Comparison of ENCODE assay signal across 9 cellular contexts in genomic region chr2:42192642-42193566, GRCh38. TPM values are rescaled to one million over a fixed set of nuclear protein-coding genes. Genes with fewer than 3 reads are reported as not detected.
DNase-seq lines count a peak whose midpoint lies in the region; ATAC-seq lines count a peak whose summit lies in the region.
"Had no signal": no experiment of that assay in that cellular context is flagged by ENCODE, and none has a peak within 500 bp of the region (broad histone marks: within the 10 kb centered on the region; RNA-seq: fewer than 3 reads in every experiment).

No MANE protein-coding gene starts in this region.

- no peaks in the 10 kb centered on the region for H3K27me3 Mint-ChIP-seq in activated T-cell treated with anti-CD3 and anti-CD28 coated beads, Interleukin-2, amount 50 U/mL, for 24 hours
- no peaks in the 10 kb centered on the region for H3K27me3 Mint-ChIP-seq in activated T-helper 17 cell treated with anti-CD3 and anti-CD28 coated beads, Interleukin-2, amount 50 U/mL, for 72 hours
- H3K27me3 Mint-ChIP-seq in stimulated activated naive B cell treated with anti-CD40 and anti-IgM and Interleukin-4, amounts not matched to agents 10 μg/mL and 1 μg/mL and 100 μg/mL, for 72 hours, result no peaks in the 10 kb centered on the region

- no peak for DNase-seq in activated T-cell treated with anti-CD3 and anti-CD28 coated beads, Interleukin-2, amount 50 U/mL, for 24 hours
- no peak for DNase-seq in activated T-cell treated with anti-CD3 and anti-CD28 coated beads, Interleukin-2, amount 50 U/mL, for 48 hours
- no peak for DNase-seq in stimulated activated naive B cell treated with anti-CD40 and anti-IgM and Interleukin-4, amounts not matched to agents 10 μg/mL and 1 μg/mL and 100 μg/mL, for 72 hours
- DNase-seq in NCI-H1694 (lab: John Stamatoyannopoulos, UW) (no peak), pons (ENCODE audit: low spot score) (no peak), GM03348 (ENCODE audit: low spot score) (no peak)
- DNase-seq: kidney had no signal

- peak overlapping the region; percentile 87 for H3K27ac Mint-ChIP-seq in activated T-cell treated with anti-CD3 and anti-CD28 coated beads, Interleukin-2, amount 50 U/mL, for 24 hours
- H3K27ac Mint-ChIP-seq in activated T-helper 17 cell treated with anti-CD3 and anti-CD28 coated beads, Interleukin-2, amount 50 U/mL, for 72 hours, result peak overlapping the region; percentile 67
- no peak overlapping the region for H3K27ac Mint-ChIP-seq in stimulated activated naive B cell treated with anti-CD40 and anti-IgM and Interleukin-4, amounts not matched to agents 10 μg/mL and 1 μg/mL and 100 μg/mL, for 72 hours

- H3K9me3 Mint-ChIP-seq in activated T-cell treated with anti-CD3 and anti-CD28 coated beads, Interleukin-2, amount 50 U/mL, for 24 hours, result no peaks in the 10 kb centered on the region
- no peaks in the 10 kb centered on the region for H3K9me3 Mint-ChIP-seq in activated T-helper 17 cell treated with anti-CD3 and anti-CD28 coated beads, Interleukin-2, amount 50 U/mL, for 72 hours
- H3K9me3 Mint-ChIP-seq in stimulated activated naive B cell treated with anti-CD40 and anti-IgM and Interleukin-4, amounts not matched to agents 10 μg/mL and 1 μg/mL and 100 μg/mL, for 72 hours, result no peaks in the 10 kb centered on the region

- no peak overlapping the region for H3K4me3 Mint-ChIP-seq in activated T-cell treated with anti-CD3 and anti-CD28 coated beads, Interleukin-2, amount 50 U/mL, for 24 hours
- peak overlapping the region; percentile 64 for H3K4me3 Mint-ChIP-seq in activated T-helper 17 cell treated with anti-CD3 and anti-CD28 coated beads, Interleukin-2, amount 50 U/mL, for 72 hours
- no peak overlapping the region for H3K4me3 Mint-ChIP-seq in stimulated activated naive B cell treated with anti-CD40 and anti-IgM and Interleukin-4, amounts not matched to agents 10 μg/mL and 1 μg/mL and 100 μg/mL, for 72 hours

- peaks cover 80% of the 10 kb centered on the region for H3K4me1 Mint-ChIP-seq in activated T-cell treated with anti-CD3 and anti-CD28 coated beads, Interleukin-2, amount 50 U/mL, for 24 hours (ENCODE audit: low read depth)
- peaks cover 39% of the 10 kb centered on the region for H3K4me1 Mint-ChIP-seq in activated T-helper 17 cell treated with anti-CD3 and anti-CD28 coated beads, Interleukin-2, amount 50 U/mL, for 72 hours
- H3K4me1 Mint-ChIP-seq in stimulated activated naive B cell treated with anti-CD40 and anti-IgM and Interleukin-4, amounts not matched to agents 10 μg/mL and 1 μg/mL and 100 μg/mL, for 72 hours, result peaks cover 27 to 59% of the 10 kb centered on the region in 2 donors

- peaks cover 13% of the 10 kb centered on the region for H3K36me3 Mint-ChIP-seq in activated T-cell treated with anti-CD3 and anti-CD28 coated beads, Interleukin-2, amount 50 U/mL, for 24 hours (ENCODE audit: low read depth)
- H3K36me3 Mint-ChIP-seq in activated T-helper 17 cell treated with anti-CD3 and anti-CD28 coated beads, Interleukin-2, amount 50 U/mL, for 72 hours (ENCODE audit: low read depth), result peaks cover 24% of the 10 kb centered on the region
- H3K36me3 Mint-ChIP-seq in stimulated activated naive B cell treated with anti-CD40 and anti-IgM and Interleukin-4, amounts not matched to agents 10 μg/mL and 1 μg/mL and 100 μg/mL, for 72 hours, result peaks cover 5% of the 10 kb centered on the region in 2 donors

- peak; percentile 87 for ATAC-seq in HG02885 (IDR thresholded peaks at IDR 0.05; ENCODE audit: poor library complexity, unreplicated experiment)
- ATAC-seq in activated T-helper 17 cell treated with anti-CD3 and anti-CD28 coated beads, Interleukin-2, amount 50 U/mL, for 72 hours (replicated peaks), result peak; percentile 94
- ATAC-seq in stimulated activated naive B cell treated with anti-CD40 and anti-IgM and Interleukin-4, amounts not matched to agents 10 μg/mL and 1 μg/mL and 100 μg/mL, for 72 hours (replicated peaks), result peak; percentile 67 to 68

RNA-seq across cellular contexts. Expression of gene EML4, which starts 23.8 kb away (rescaled TPM):
- total RNA-seq in activated T-helper 17 cell treated with anti-CD3 and anti-CD28 coated beads, Interleukin-2, amount 50 U/mL, for 72 hours, result 10 to 100 TPM; 69.9 to 93.7 TPM
